10 cellular contexts compared by ENCODE assay signal in the genomic region with DNA sequence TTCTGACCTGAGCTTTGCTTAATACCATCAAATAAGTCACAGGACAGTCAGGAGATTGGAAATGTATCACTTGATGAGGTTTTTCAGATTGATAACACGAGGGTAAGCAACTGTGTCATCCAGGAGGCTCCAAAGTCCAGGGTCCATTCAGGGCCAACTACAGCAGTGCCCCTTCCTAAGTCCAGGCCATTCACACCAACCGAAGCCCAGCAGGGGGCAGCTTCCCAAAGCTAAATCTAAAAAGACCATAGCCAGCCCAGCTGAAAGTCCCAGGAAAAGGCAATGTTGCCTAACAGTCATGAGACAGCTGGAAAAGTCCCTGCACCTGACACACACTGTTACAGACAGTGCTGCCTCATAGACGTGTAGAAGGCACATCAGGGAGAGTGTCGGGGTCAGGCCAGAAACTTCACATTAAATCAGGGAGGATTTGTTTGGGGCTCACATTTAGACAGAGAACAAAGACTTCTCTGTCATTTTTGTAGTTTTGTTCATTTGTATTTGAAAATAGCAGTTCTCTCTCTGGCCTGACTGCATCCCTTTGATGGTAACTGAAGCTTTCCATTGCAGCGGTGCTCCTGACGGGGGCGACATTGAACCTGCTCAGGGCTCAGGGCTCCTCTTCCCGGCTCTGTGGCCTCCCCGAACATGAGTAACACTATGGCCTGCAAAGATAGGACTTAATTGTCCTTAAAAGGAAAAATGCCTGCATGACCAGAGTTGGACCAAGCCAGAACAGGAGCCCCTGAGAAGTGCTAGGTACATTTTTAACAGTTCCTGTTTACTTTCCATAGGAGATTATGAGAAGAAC.
DNase-seq lines count a peak whose midpoint lies in the region; ATAC-seq and TF ChIP-seq lines count a peak whose summit lies in the region.
"Had no signal": no experiment of that assay in that cellular context is flagged by ENCODE, and none has a peak within 500 bp of the region (broad histone marks: within the 10 kb centered on the region; RNA-seq: fewer than 3 reads in every experiment).

No MANE protein-coding gene starts in this region.

- TF ChIP-seq EP300 in upper lobe of left lung (IDR thresholded peaks at IDR 0.05), result peak in 1 of 4 donors; percentile 48

- 51 to 55% methylated on average over 8 to 9 of the region's 9 CpGs for WGBS in upper lobe of left lung, 2 donors

- POLR2A ChIA-PET in activated CD4-positive, alpha-beta memory T cell treated with anti-CD3 and anti-CD28 coated beads for 36 hours (lab: Charles Lee), result no interaction called here
- POLR2A ChIA-PET in naive thymus-derived CD4-positive, alpha-beta T cell (lab: Charles Lee), result no interaction called here

- no peak overlapping the region for H3K4me2 ChIP-seq in fibroblast of lung (ENCODE audit: extremely low read depth, insufficient read depth, low read length)

- no peaks in the 10 kb centered on the region for H3K9me3 ChIP-seq in fibroblast of lung (ENCODE audit: control insufficient read depth, insufficient read depth, low read depth, low read length)
- H3K9me3 ChIP-seq in naive thymus-derived CD4-positive, alpha-beta T cell (ENCODE audit: control insufficient read depth in 2 of 3, low read length in 3 of 3), result no peaks in the 10 kb centered on the region
- no peaks in the 10 kb centered on the region for H3K9me3 ChIP-seq in upper lobe of left lung

- peak; percentile 72 for ATAC-seq in naive thymus-derived CD4-positive, alpha-beta T cell
- peak; percentile 85 to 86 for ATAC-seq in upper lobe of left lung (ENCODE audit: low FRiP score in 2 of 2)

- intact Hi-C loops in activated CD4-positive, alpha-beta memory T cell treated with anti-CD3 and anti-CD28 coated beads for 36 hours (cut with micrococcal nuclease), result loop anchor here (1.0 to 10.0 kb wide), 4 partner anchors 202 to 728 kb away; no protein-coding TSS in a partner anchor
- intact Hi-C loops in naive thymus-derived CD4-positive, alpha-beta T cell (cut with micrococcal nuclease), result loop anchor here (1.0 to 5.0 kb wide), 7 partner anchors 198 to 728 kb away; no protein-coding TSS in a partner anchor

- H4K20me1 ChIP-seq in fibroblast of lung (ENCODE audit: control insufficient read depth, extremely low read depth, insufficient read depth, low read length), result no peaks in the 10 kb centered on the region

- no peaks in the 10 kb centered on the region for H3K4me1 Mint-ChIP-seq in activated CD4-positive, alpha-beta memory T cell treated with anti-CD3 and anti-CD28 coated beads for 36 hours (ENCODE audit: low read depth)
- peaks cover 0 to 12% (median 3%) of the 10 kb centered on the region in 7 donors for H3K4me1 Mint-ChIP-seq in naive thymus-derived CD4-positive, alpha-beta T cell

- H3K27me3 Mint-ChIP-seq in activated CD4-positive, alpha-beta memory T cell treated with anti-CD3 and anti-CD28 coated beads for 36 hours, result peaks cover 4% of the 10 kb centered on the region
- H3K27me3 Mint-ChIP-seq in naive thymus-derived CD4-positive, alpha-beta T cell, result peaks cover 0 to 5% (median 0%) of the 10 kb centered on the region in 5 donors
- H3K27me3 Mint-ChIP-seq: CD4-positive, alpha-beta memory T cell had no signal

- H2AFZ ChIP-seq in fibroblast of lung (ENCODE audit: low read length), result no peak overlapping the region

- no peak for TF ChIP-seq POLR2A in upper lobe of left lung (IDR thresholded peaks at IDR 0.05)

- H3K4me1 ChIP-seq in fibroblast of lung (ENCODE audit: control insufficient read depth, extremely low read depth, insufficient read depth, low read length), result peaks cover 6% of the 10 kb centered on the region
- H3K4me1 ChIP-seq in naive thymus-derived CD4-positive, alpha-beta T cell (ENCODE audit: control insufficient read depth in 2 of 2, insufficient read depth in 2 of 2, low read length in 2 of 2), result no peaks in the 10 kb centered on the region
- H3K4me1 ChIP-seq in upper lobe of left lung, result peaks cover 6 to 20% (median 10%) of the 10 kb centered on the region in 4 donors

- H3K4me3 Mint-ChIP-seq in activated CD4-positive, alpha-beta memory T cell treated with anti-CD3 and anti-CD28 coated beads for 36 hours, result no peak overlapping the region
- H3K4me3 Mint-ChIP-seq in naive thymus-derived CD4-positive, alpha-beta T cell, result no peak overlapping the region
- H3K4me3 Mint-ChIP-seq: CD4-positive, alpha-beta memory T cell had no signal

- no peaks in the 10 kb centered on the region for H3K9me3 Mint-ChIP-seq in activated CD4-positive, alpha-beta memory T cell treated with anti-CD3 and anti-CD28 coated beads for 36 hours
- H3K9me3 Mint-ChIP-seq in naive thymus-derived CD4-positive, alpha-beta T cell, result no peaks in the 10 kb centered on the region
- H3K9me3 Mint-ChIP-seq: CD4-positive, alpha-beta memory T cell had no signal

- H3K27ac ChIP-seq in fibroblast of lung (ENCODE audit: insufficient read depth, low read length) (no peak overlapping the region), upper lobe of left lung (no peak overlapping the region)
- no peak overlapping the region for H3K27ac ChIP-seq in naive thymus-derived CD4-positive, alpha-beta T cell (ENCODE audit: low read depth, low read length)
- H3K27ac ChIP-seq: epithelial cell of prostate had no signal

- no peak overlapping the region for H3K27ac Mint-ChIP-seq in activated CD4-positive, alpha-beta memory T cell treated with anti-CD3 and anti-CD28 coated beads for 36 hours
- no peak overlapping the region for H3K27ac Mint-ChIP-seq in naive thymus-derived CD4-positive, alpha-beta T cell
- H3K27ac Mint-ChIP-seq: CD4-positive, alpha-beta memory T cell had no signal

- peak; percentile 48 for DNase-seq in NCI-H1436 (lab: John Stamatoyannopoulos, UW)
- no peak for DNase-seq in NCI-H1436 treated with DMSO at 0.1 percent for 48 hours (lab: John Stamatoyannopoulos, UW)
- DNase-seq in HFF-Myc (ENCODE audit: extremely low read depth, low read depth), result no peak
- DNase-seq in NCI-H146 (lab: John Stamatoyannopoulos, UW), result peak; percentile 48
- DNase-seq in activated CD4-positive, alpha-beta memory T cell treated with anti-CD3 and anti-CD28 coated beads for 36 hours, result peak; percentile 66
- DNase-seq in fibroblast of lung (ENCODE audit: low read depth in 2 of 2), result peak; percentile 80 to 82
- peak in 7 of 9 donors; percentile 13 to 31 (median 24) for DNase-seq in naive thymus-derived CD4-positive, alpha-beta T cell
- DNase-seq in upper lobe of left lung, result peak in 1 of 2 donors; percentile 67

- no peaks in the 10 kb centered on the region for H3K36me3 Mint-ChIP-seq in activated CD4-positive, alpha-beta memory T cell treated with anti-CD3 and anti-CD28 coated beads for 36 hours
- H3K36me3 Mint-ChIP-seq in naive thymus-derived CD4-positive, alpha-beta T cell, result peaks cover 0 to 6% (median 0%) of the 10 kb centered on the region in 5 donors
- H3K36me3 Mint-ChIP-seq: CD4-positive, alpha-beta memory T cell had no signal

- H3K4me3 ChIP-seq in HFF-Myc (replicated peaks; ENCODE audit: low read depth, low read length) (no peak overlapping the region), fibroblast of lung (replicated peaks in 1 of 4; ENCODE audit: control extremely low read depth in 1 of 4, insufficient read depth in 1 of 4, low read depth in 3 of 4, low read length in 4 of 4) (no peak overlapping the region), upper lobe of left lung (no peak overlapping the region)
- no peak overlapping the region for H3K4me3 ChIP-seq in naive thymus-derived CD4-positive, alpha-beta T cell (ENCODE audit: low read length)

- no peaks in the 10 kb centered on the region for H3K27me3 ChIP-seq in fibroblast of lung (ENCODE audit: control insufficient read depth, insufficient read depth, low read length)
- no peaks in the 10 kb centered on the region for H3K27me3 ChIP-seq in naive thymus-derived CD4-positive, alpha-beta T cell (ENCODE audit: control insufficient read depth in 2 of 2, insufficient read depth in 2 of 2, low read length in 2 of 2)
- H3K27me3 ChIP-seq in upper lobe of left lung, result no peaks in the 10 kb centered on the region

- CTCF ChIA-PET in activated CD4-positive, alpha-beta memory T cell treated with anti-CD3 and anti-CD28 coated beads for 36 hours (lab: Charles Lee), result interaction anchor here (0.6 to 1.7 kb wide), 16 partner anchors 10 to 728 kb away, joined by 3 to 8 read pairs (median 3); no protein-coding TSS in a partner anchor
- CTCF ChIA-PET in naive thymus-derived CD4-positive, alpha-beta T cell (lab: Charles Lee), result interaction anchor here (0.7 to 1.1 kb wide), 5 partner anchors 23 to 616 kb away, joined by 3 to 5 read pairs (median 4); no protein-coding TSS in a partner anchor

- no peaks in the 10 kb centered on the region for H3K79me2 ChIP-seq in fibroblast of lung (ENCODE audit: control insufficient read depth, insufficient read depth, low read length)

- H3K9ac ChIP-seq in fibroblast of lung (ENCODE audit: insufficient read depth, low read length), result no peak overlapping the region

- H3K36me3 ChIP-seq in fibroblast of lung (ENCODE audit: control insufficient read depth, insufficient read depth, low read length), result no peaks in the 10 kb centered on the region
- no peaks in the 10 kb centered on the region for H3K36me3 ChIP-seq in naive thymus-derived CD4-positive, alpha-beta T cell (ENCODE audit: control insufficient read depth in 2 of 3, insufficient read depth in 3 of 3, low read length in 3 of 3)
- no peaks in the 10 kb centered on the region for H3K36me3 ChIP-seq in upper lobe of left lung

- TF ChIP-seq CTCF in HFF-Myc (IDR thresholded peaks at IDR 0.05; ENCODE audit: low read depth, low read length, missing control alignments), result peak; percentile 61
- peak; percentile 54 to 72 for TF ChIP-seq CTCF in fibroblast of lung (conservative IDR thresholded peaks at IDR 0.05 in 1 of 2, IDR thresholded peaks at IDR 0.05 in 1 of 2; ENCODE audit: low read depth in 1 of 2, low read length in 2 of 2)
- peak; percentile 24 to 45 (median 31) for TF ChIP-seq CTCF in upper lobe of left lung (IDR thresholded peaks at IDR 0.05)

Comparison
In these comparisons a context has a peak if more than half of its experiments do, and no peak if none do; other contexts are left out.
1. DNase-seq: peak in NCI-H1436 (single experiment), NCI-H146 (single experiment), activated CD4-positive, alpha-beta memory T cell treated with anti-CD3 and anti-CD28 coated beads for 36 hours (single experiment), fibroblast of lung (2 of 2) and naive thymus-derived CD4-positive, alpha-beta T cell (7 of 9); none in NCI-H1436 treated with DMSO at 0.1 percent for 48 hours (single experiment) and HFF-Myc (single experiment).
2. Peak in every context shown above with its lines, with median percentiles within 50 percentile points of each other: CTCF ChIP-seq.